Comparison of ENCODE assay signal across 9 cellular contexts in genomic region chrX:107978707-107979307, GRCh38. TPM values are rescaled to one million over a fixed set of nuclear protein-coding genes. Genes with fewer than 3 reads are reported as not detected.
A peak's percentile ranks its signal among the peaks of the same experiment; 100 is the strongest.
DNase-seq lines count a peak whose midpoint lies in the region; ATAC-seq, FAIRE-seq and TF ChIP-seq lines count a peak whose summit lies in the region.
"Had no signal": no experiment of that assay in that cellular context is flagged by ENCODE, and none has a peak within 500 bp of the region (broad histone marks: within the 10 kb centered on the region; RNA-seq: fewer than 3 reads in every experiment).

No MANE protein-coding gene starts in this region.

- H3K9me3 Mint-ChIP-seq in immature natural killer cell, result no peaks in the 10 kb centered on the region

- POLR2A ChIA-PET in RWPE1 (lab: Yijun Ruan, JAX; ENCODE audit: low non-redundant PET), result no interaction called here

- H3K9me3 ChIP-seq in gastroesophageal sphincter, result no peaks in the 10 kb centered on the region

- peaks cover 0 to 9% (median 0%) of the 10 kb centered on the region in 3 donors for H3K27me3 Mint-ChIP-seq in immature natural killer cell (ENCODE audit: low read depth in 3 of 3)

- H3K27ac ChIP-seq in RWPE1 (no peak overlapping the region), gastroesophageal sphincter (no peak overlapping the region)

- TF ChIP-seq POLR2A in gastroesophageal sphincter (IDR thresholded peaks at IDR 0.05), result no peak

- 40 to 55% methylated on average over 3 of the region's 3 CpGs for WGBS in gastroesophageal sphincter (ENCODE audit: low coverage in 1 of 2), 2 donors

- TF ChIP-seq CTCF in GM12873 (IDR thresholded peaks at IDR 0.05; ENCODE audit: insufficient read depth, low read depth, low read length, missing control alignments), result peak; percentile 57
- peak; percentile 28 for TF ChIP-seq CTCF in RWPE1 (conservative IDR thresholded peaks at IDR 0.05; ENCODE audit: low read depth)
- TF ChIP-seq CTCF in gastroesophageal sphincter (IDR thresholded peaks at IDR 0.05), result peak in 3 of 4 experiments; percentile 17 to 55 (median 21)

- TF ChIP-seq EP300 in gastroesophageal sphincter (IDR thresholded peaks at IDR 0.05), result no peak

- no peak overlapping the region for H3K4me3 Mint-ChIP-seq in immature natural killer cell

- no peak for FAIRE-seq in HTR-8/SVneo (lab: Jason Lieb, UNC)

- H3K27me3 ChIP-seq in gastroesophageal sphincter, result no peaks in the 10 kb centered on the region

- ATAC-seq in gastroesophageal sphincter, result no peak
- no peak for ATAC-seq in GM18868 (IDR thresholded peaks at IDR 0.05; ENCODE audit: unreplicated experiment)

- H3K4me3 ChIP-seq in gastroesophageal sphincter, result no peak overlapping the region

- H3K36me3 ChIP-seq in gastroesophageal sphincter, result no peaks in the 10 kb centered on the region

- no peaks in the 10 kb centered on the region for H3K4me1 Mint-ChIP-seq in immature natural killer cell

- CTCF ChIA-PET in RWPE1 (lab: Yijun Ruan, JAX), result no interaction called here

- H3K36me3 Mint-ChIP-seq in immature natural killer cell, result no peaks in the 10 kb centered on the region

- peak; percentile 3 for DNase-seq in A172 (ENCODE audit: low spot score)
- peak; percentile 1 for DNase-seq in RWPE1 (ENCODE audit: low spot score)
- DNase-seq in NCI-H146 treated with DMSO at 0.1 percent for 48 hours (lab: John Stamatoyannopoulos, UW; ENCODE audit: unreplicated experiment), result no peak
- no peak for DNase-seq in HTR-8/SVneo (ENCODE audit: insufficient read length, low spot score)
- DNase-seq in immature natural killer cell, result no peak

- no peak overlapping the region for H3K27ac Mint-ChIP-seq in immature natural killer cell

- no peaks in the 10 kb centered on the region for H3K4me1 ChIP-seq in gastroesophageal sphincter

RNA-seq across cellular contexts. Expression of gene TEX13B, which starts 3.4 kb away (rescaled TPM):
- not detected in 2 replicates for total RNA-seq in A172 (2014; rRNA removed; shearing (Covaris generic))
- total RNA-seq in gastroesophageal sphincter, result not detected
- polyA plus RNA-seq in immature natural killer cell, result not detected
- total RNA-seq: activated CD8-positive, alpha-beta memory T cell treated with anti-CD3 and anti-CD28 coated beads for 36 hours had no signal

Comparison
In these comparisons a context has a peak if more than half of its experiments do, and no peak if none do; other contexts are left out.
1. DNase-seq: peak in A172 (single experiment) and RWPE1 (single experiment); none in NCI-H146 treated with DMSO at 0.1 percent for 48 hours (single experiment), HTR-8/SVneo (single experiment) and immature natural killer cell (0 of 3).
2. Peak in every context shown above with its lines, with median percentiles within 50 percentile points of each other: CTCF ChIP-seq.